Comparison of ENCODE assay signal across 17 cellular contexts in genomic region chr4:168629561-168629960, GRCh38.
DNase-seq lines count a peak whose midpoint lies in the region; ATAC-seq and TF ChIP-seq lines count a peak whose summit lies in the region.
"Had no signal": no experiment of that assay in that cellular context is flagged by ENCODE, and none has a peak within 500 bp of the region (broad histone marks: within the 10 kb centered on the region; RNA-seq: fewer than 3 reads in every experiment).

No MANE protein-coding gene starts in this region.

- H3F3A ChIP-seq in SK-N-SH (replicated peaks; ENCODE audit: insufficient read depth): peaks cover 30% of the 10 kb centered on the region

- H3K27me3 Mint-ChIP-seq in chondrocyte (ENCODE audit: low read depth) (no peaks in the 10 kb centered on the region), osteocyte (ENCODE audit: unreplicated experiment) (no peaks in the 10 kb centered on the region)

- no peak for ATAC-seq in SK-N-SH treated with all-trans-retinoic acid at 6 μM for 48 hours
- ATAC-seq in GM21723 (IDR thresholded peaks at IDR 0.05; ENCODE audit: unreplicated experiment): no peak
- ATAC-seq in HG02623 (IDR thresholded peaks at IDR 0.05; ENCODE audit: unreplicated experiment): no peak
- ATAC-seq in GM18907 (IDR thresholded peaks at IDR 0.05; ENCODE audit: unreplicated experiment): no peak

- no peak overlapping the region for H3K9ac ChIP-seq in SK-N-SH

- no peaks in the 10 kb centered on the region for H3K27me3 ChIP-seq in SK-N-SH (ENCODE audit: insufficient read depth)

- peaks cover 20% of the 10 kb centered on the region for H3K79me2 ChIP-seq in SK-N-SH (ENCODE audit: insufficient read depth)

- no peak overlapping the region for H3K4me3 Mint-ChIP-seq in chondrocyte (ENCODE audit: unreplicated experiment)
- no peak overlapping the region for H3K4me3 Mint-ChIP-seq in osteocyte (ENCODE audit: unreplicated experiment)
- H3K4me3 Mint-ChIP-seq: IgD-negative memory B cell had no signal

- H3K27ac ChIP-seq in SK-N-SH (ENCODE audit: low read depth in 2 of 2, low read length in 1 of 2): peak overlapping the region in 1 of 2 experiments; percentile 93; a peak in 2 of 4 replicates

- peaks cover 16 to 19% of the 10 kb centered on the region in 2 experiments; a peak in 3 of 4 replicates for H3K4me1 ChIP-seq in SK-N-SH (ENCODE audit: control insufficient read depth in 1 of 2, insufficient read depth in 2 of 2, low read depth in 1 of 2, low read length in 1 of 2)

- TF ChIP-seq CTCF in SK-N-SH (IDR thresholded peaks at IDR 0.05) (no peak), chondrocyte (IDR thresholded peaks at IDR 0.05) (no peak), osteocyte (IDR thresholded peaks at IDR 0.05) (no peak)

- CTCF ChIA-PET in SK-N-SH (lab: Yijun Ruan, JAX): interaction anchor here (1.1 to 1.6 kb wide), 2 partner anchors 16 to 350 kb away, joined by 3 read pairs; no protein-coding TSS in a partner anchor

- H3K27ac Mint-ChIP-seq in chondrocyte (ENCODE audit: unreplicated experiment): peak overlapping the region; percentile 96
- H3K27ac Mint-ChIP-seq in osteocyte (ENCODE audit: unreplicated experiment): peak overlapping the region; percentile 99
- H3K27ac Mint-ChIP-seq: IgD-negative memory B cell had no signal

- H3K36me3 ChIP-seq in SK-N-SH (replicated peaks in 1 of 2; ENCODE audit: control insufficient read depth in 1 of 2, insufficient read depth in 2 of 2, low read length in 1 of 2): no peaks in the 10 kb centered on the region

- WGBS in SK-N-SH (ENCODE audit: low lambda C conversion rate): 98% methylated on average over 4 of the region's 4 CpGs

- H3K9me3 ChIP-seq in SK-N-SH: no peaks in the 10 kb centered on the region

- H4K20me1 ChIP-seq in SK-N-SH (ENCODE audit: insufficient read depth): no peaks in the 10 kb centered on the region

- POLR2A ChIA-PET in SK-N-SH (lab: Yijun Ruan, JAX): no interaction called here

- H3K4me1 Mint-ChIP-seq in chondrocyte (ENCODE audit: low read depth) (peaks cover 36% of the 10 kb centered on the region), osteocyte (ENCODE audit: unreplicated experiment) (peaks cover 26% of the 10 kb centered on the region)

- H3K36me3 Mint-ChIP-seq in chondrocyte (ENCODE audit: low read depth) (no peaks in the 10 kb centered on the region), osteocyte (ENCODE audit: unreplicated experiment) (no peaks in the 10 kb centered on the region)
- H3K36me3 Mint-ChIP-seq: IgD-negative memory B cell had no signal

- H2AFZ ChIP-seq in SK-N-SH (ENCODE audit: low read depth): no peak overlapping the region

- H3K9me3 Mint-ChIP-seq in chondrocyte (ENCODE audit: low read depth): no peaks in the 10 kb centered on the region
- H3K9me3 Mint-ChIP-seq in osteocyte (ENCODE audit: unreplicated experiment): no peaks in the 10 kb centered on the region
- H3K9me3 Mint-ChIP-seq: IgD-negative memory B cell had no signal

- TF ChIP-seq RAD21 in SK-N-SH (IDR thresholded peaks at IDR 0.05; ENCODE audit: low read length): no peak

- no peak for DNase-seq in SK-N-SH
- no peak for DNase-seq in chondrocyte (ENCODE audit: low spot score)
- DNase-seq in osteocyte (ENCODE audit: extremely low spot score, unreplicated experiment): peak; percentile 23
- DNase-seq in dermis blood vessel endothelial cell: no peak
- DNase-seq: C1 segment of cervical spinal cord, COR-L47, DMS53, MV-4-11, NCI-H1417 treated with DMSO at 0.1 percent for 48 hours, NCI-H2029 treated with DMSO at 0.1 percent for 48 hours, NCI-H345, NCI-H526 treated with DMSO at 0.1 percent for 48 hours had no signal

- no peak for TF ChIP-seq EP300 in SK-N-SH (IDR thresholded peaks at IDR 0.05; ENCODE audit: borderline replicate concordance in 1 of 2, low read depth in 1 of 2, low read length in 1 of 2)

- H3K4me3 ChIP-seq in SK-N-SH (ENCODE audit: low read depth in 2 of 2, low read length in 1 of 2): no peak overlapping the region

- peak overlapping the region; percentile 90; the same call in 1 of the 2 replicates for H3K4me2 ChIP-seq in SK-N-SH

- no peaks in the 10 kb centered on the region for H3K9me2 ChIP-seq in SK-N-SH

TF ChIP-seq in SK-N-SH, 30 proteins besides CTCF, POLR2A, EP300 and RAD21:
- TF ChIP-seq TAF1 (IDR thresholded peaks at IDR 0.05; ENCODE audit: borderline replicate concordance, low read depth, low read length) (no peak), USF1 (IDR thresholded peaks at IDR 0.05; ENCODE audit: borderline replicate concordance, low read depth) (no peak), CHD2 (IDR thresholded peaks at IDR 0.05; ENCODE audit: low read length, partially characterized antibody) (no peak), TEAD4 (IDR thresholded peaks at IDR 0.05; ENCODE audit: borderline replicate concordance, insufficient read depth) (no peak), GABPA (IDR thresholded peaks at IDR 0.05; ENCODE audit: low read depth) (no peak), NFIC (IDR thresholded peaks at IDR 0.05; ENCODE audit: borderline replicate concordance) (no peak), SMC3 (IDR thresholded peaks at IDR 0.05; ENCODE audit: low read depth, low read length) (no peak), MXI1 (IDR thresholded peaks at IDR 0.05; ENCODE audit: low read depth, low read length) (no peak), RXRA (IDR thresholded peaks at IDR 0.05; ENCODE audit: borderline replicate concordance, low read depth) (no peak), IRF3 (IDR thresholded peaks at IDR 0.05; ENCODE audit: low read depth, low read length) (no peak), NRF1 (IDR thresholded peaks at IDR 0.05; ENCODE audit: low read depth, low read length) (no peak)

TF ChIP-seq in SK-N-SH treated with all-trans-retinoic acid at 6 μM for 48 hours, 23 proteins besides CTCF, POLR2A, EP300 and RAD21:
- TF ChIP-seq TSHZ2 (CRISPR knock-in tag; IDR thresholded peaks at IDR 0.05): no peak
- no peak for TF ChIP-seq ZNF8 (CRISPR knock-in tag; IDR thresholded peaks at IDR 0.05)
- no peak for TF ChIP-seq TOX (CRISPR knock-in tag; IDR thresholded peaks at IDR 0.05; ENCODE audit: borderline replicate concordance)
- no peak for TF ChIP-seq TCF4 (CRISPR knock-in tag; IDR thresholded peaks at IDR 0.05; ENCODE audit: borderline replicate concordance)
- TF ChIP-seq POU6F1 (CRISPR knock-in tag; IDR thresholded peaks at IDR 0.05; ENCODE audit: borderline replicate concordance, low read depth): no peak
- no peak for TF ChIP-seq CREB5 (CRISPR knock-in tag; IDR thresholded peaks at IDR 0.05; ENCODE audit: low read depth)
- no peak for TF ChIP-seq CSDC2 (CRISPR knock-in tag; IDR thresholded peaks at IDR 0.05)
- no peak for TF ChIP-seq SNAI2 (CRISPR knock-in tag; IDR thresholded peaks at IDR 0.05)
